ENCODE assay signal across 31 cellular contexts in the genomic region with DNA sequence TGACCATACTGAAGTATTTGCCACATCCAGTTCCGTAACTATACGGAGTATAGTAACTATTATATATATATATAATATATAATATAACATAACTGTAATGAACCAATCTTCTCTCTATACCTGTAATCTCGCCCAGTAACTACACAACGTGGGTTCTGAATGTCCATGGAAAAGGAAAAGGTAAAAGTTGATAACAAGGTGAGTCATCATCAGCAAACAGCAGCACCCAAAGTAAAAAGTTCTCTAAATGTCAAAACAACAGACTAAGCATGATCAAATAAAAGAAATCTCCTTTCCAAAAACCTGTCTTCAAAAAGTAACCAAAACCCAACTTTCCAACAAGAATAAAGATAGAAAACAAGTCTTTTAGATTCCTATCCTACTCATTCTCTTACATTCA.
"Had no signal": no experiment of that assay in that cellular context is flagged by ENCODE, and none has a peak within 500 bp of the region (broad histone marks: within the 10 kb centered on the region; RNA-seq: fewer than 3 reads in every experiment).

No MANE protein-coding gene starts in this region.

- H3K4me1 ChIP-seq: foreskin keratinocyte, gastrocnemius medialis, heart left ventricle had no signal

- DNase-seq: activated B cell treated with CpG ODN at 0.5 μM for 24 hours; activated CD4-positive, alpha-beta T cell treated with anti-CD3 and anti-CD28 coated beads for 48 hours; activated CD4-positive, alpha-beta T cell treated with anti-CD3 and anti-CD28 coated beads, Interleukin-2, amount 50 U/mL, for 1 hour; activated CD4-positive, alpha-beta T cell treated with anti-CD3 and anti-CD28 coated beads, Interleukin-2, amount 50 U/mL, for 48 hours; activated CD8-positive, alpha-beta memory T cell treated with anti-CD3 and anti-CD28 coated beads for 24 hours; activated CD8-positive, alpha-beta T cell treated with anti-CD3 and anti-CD28 coated beads for 36 hours; activated effector memory CD4-positive, alpha-beta T cell treated with Interleukin-2 at 50 U/mL for 16 hours; activated gamma-delta T cell treated with Interleukin-2 at 50 U/mL for 16 hours; activated naive CD4-positive, alpha-beta T cell treated with anti-CD3 and anti-CD28 coated beads, Interleukin-2, amount 50 U/mL, for 16 hours; activated naive CD4-positive, alpha-beta T cell treated with Interleukin-2 at 50 U/mL for 16 hours; activated T-cell treated with anti-CD3 and anti-CD28 coated beads, Interleukin-2, amount 50 U/mL, for 4 hours; amniotic stem cell; anterior cingulate cortex; brain microvascular endothelial cell; central memory CD4-positive, alpha-beta T cell; cerebellar nuclear complex; dorsolateral prefrontal cortex; effector memory CD4-positive, alpha-beta T cell; endodermal cell; foreskin keratinocyte; gastrocnemius medialis; glutamatergic neuron; heart left ventricle; T-helper 1 cell; T-helper 17 cell; T1000; WERI-Rb-1 had no signal

- H3K36me3 ChIP-seq: brain microvascular endothelial cell, gastrocnemius medialis, heart left ventricle, WERI-Rb-1 had no signal

- ATAC-seq: activated CD4-positive, CD25-positive, alpha-beta regulatory T cell treated with anti-CD3 and anti-CD28 coated beads, Interleukin-2, amount 50 U/mL, for 24 hours; activated CD8-positive, alpha-beta T cell treated with anti-CD3 and anti-CD28 coated beads for 36 hours; activated T-cell treated with anti-CD3 and anti-CD28 coated beads, Interleukin-2, amount 50 U/mL, for 4 hours; activated T-helper 17 cell treated with anti-CD3 and anti-CD28 coated beads, Interleukin-2, amount 50 U/mL, for 72 hours; esophagus mucosa; foreskin keratinocyte; gastrocnemius medialis; heart left ventricle; T-helper 17 cell had no signal

- H3K27me3 ChIP-seq: brain microvascular endothelial cell, dorsolateral prefrontal cortex, foreskin keratinocyte, gastrocnemius medialis, heart left ventricle had no signal

- H3K9me3 ChIP-seq: gastrocnemius medialis, heart left ventricle had no signal

- H3K4me3 ChIP-seq: coronary artery, dorsolateral prefrontal cortex, gastrocnemius medialis, heart left ventricle had no signal

- H3K27ac ChIP-seq: brain microvascular endothelial cell, coronary artery, dorsolateral prefrontal cortex, foreskin keratinocyte, gastrocnemius medialis, heart left ventricle, WERI-Rb-1 had no signal
